ENCODE assay signal across 33 cellular contexts in genomic region chr4:73170518-73171198, GRCh38.
DNase-seq lines count a peak whose midpoint lies in the region; ATAC-seq, FAIRE-seq and TF ChIP-seq lines count a peak whose summit lies in the region.
"Had no signal": no experiment of that assay in that cellular context is flagged by ENCODE, and none has a peak within 500 bp of the region (broad histone marks: within the 10 kb centered on the region; RNA-seq: fewer than 3 reads in every experiment).

No MANE protein-coding gene starts in this region.

- FAIRE-seq in HepG2 (lab: Jason Lieb, UNC) (no peak), astrocyte (lab: Jason Lieb, UNC) (no peak)
- FAIRE-seq: GM12892 had no signal

- H3K9me3 ChIP-seq in HepG2 (ENCODE audit: low read length) (no peaks in the 10 kb centered on the region), right lobe of liver (no peaks in the 10 kb centered on the region), astrocyte (ENCODE audit: insufficient read depth, low read depth, low read length) (no peaks in the 10 kb centered on the region)
- H3K9me3 ChIP-seq: colonic mucosa, neutrophil had no signal

- H3K79me2 ChIP-seq in HepG2 (ENCODE audit: insufficient read depth, low read length): peaks cover 40% of the 10 kb centered on the region
- H3K79me2 ChIP-seq in astrocyte (ENCODE audit: insufficient read depth, low read length): peaks cover 88% of the 10 kb centered on the region

- peaks cover 23 to 91% of the 10 kb centered on the region in 2 experiments for H3K36me3 ChIP-seq in HepG2 (replicated peaks in 1 of 2; ENCODE audit: control insufficient read depth in 1 of 2, insufficient read depth in 2 of 2, low read length in 2 of 2)
- peaks cover 0 to 7% (median 4%) of the 10 kb centered on the region in 4 donors for H3K36me3 ChIP-seq in right lobe of liver
- H3K36me3 ChIP-seq in astrocyte (ENCODE audit: insufficient read depth, low read length): peaks cover 18% of the 10 kb centered on the region
- H3K36me3 ChIP-seq: colonic mucosa had no signal

- WGBS in HepG2 (ENCODE audit: low lambda C conversion rate): 100% methylated on average over 7 of the region's 7 CpGs
- 100% methylated on average over 3 of the region's 7 CpGs for WGBS in right lobe of liver (ENCODE audit: insufficient coverage, low coverage, low lambda C conversion rate, missing lambda C conversion rate)

- H3K4me3 ChIP-seq in HepG2 (replicated peaks in 1 of 3; ENCODE audit: insufficient read depth in 1 of 3, low read depth in 2 of 3, low read length in 3 of 3) (no peak overlapping the region), right lobe of liver (no peak overlapping the region), astrocyte (ENCODE audit: insufficient read depth, low read depth, low read length) (no peak overlapping the region)
- H3K4me3 ChIP-seq: colonic mucosa, upper lobe of left lung had no signal

- POLR2A ChIA-PET in HepG2 (lab: Yijun Ruan, JAX) (no interaction called here), HEK293T (lab: Yijun Ruan, JAX) (no interaction called here)

- H3K27me3 ChIP-seq in HepG2 (ENCODE audit: control insufficient read depth in 1 of 2, insufficient read depth in 2 of 2, low read length in 2 of 2) (no peaks in the 10 kb centered on the region), right lobe of liver (no peaks in the 10 kb centered on the region), astrocyte (ENCODE audit: insufficient read depth, low read length) (no peaks in the 10 kb centered on the region)
- H3K27me3 ChIP-seq: colonic mucosa, neutrophil, upper lobe of left lung had no signal

- H3K4me2 ChIP-seq in HepG2 (ENCODE audit: low read depth, low read length) (no peak overlapping the region), astrocyte (ENCODE audit: low read length) (no peak overlapping the region)
- H3K4me2 ChIP-seq: KMS-11 had no signal

- intact Hi-C loops in HepG2 (cut with micrococcal nuclease; ENCODE audit: unreplicated experiment): no loop called here
- intact Hi-C loops in right lobe of liver (cut with DNase I): no loop called here

- no TSS peak for BruUV-seq in HepG2 (replicated peaks; lab: Mats Ljungman, UMichigan)

- ATAC-seq in HepG2 (peak; percentile 25; the same call in 2 of the 3 replicates), right lobe of liver (no peak), left lobe of liver (peak; percentile 20)
- ATAC-seq: activated CD4-positive, alpha-beta T cell treated with anti-CD3 and anti-CD28 coated beads for 36 hours; activated CD8-positive, alpha-beta T cell treated with anti-CD3 and anti-CD28 coated beads for 36 hours; activated naive CD4-positive, alpha-beta T cell treated with anti-CD3 and anti-CD28 coated beads, Interleukin-2, amount 50 U/mL, for 72 hours; activated T-helper 17 cell treated with anti-CD3 and anti-CD28 coated beads, Interleukin-2, amount 50 U/mL, for 72 hours; Panc1; sciatic nerve had no signal

- TF ChIP-seq CTCF in HepG2 (CRISPR knock-in tag; IDR thresholded peaks at IDR 0.05) (no peak), right lobe of liver (IDR thresholded peaks at IDR 0.05) (no peak), astrocyte (IDR thresholded peaks at IDR 0.05; ENCODE audit: insufficient read depth, low read depth, low read length) (no peak)

- peaks cover 29% of the 10 kb centered on the region for H3K36me3 Mint-ChIP-seq in astrocyte (ENCODE audit: low read depth, unreplicated experiment)

- H3K27me3 Mint-ChIP-seq in astrocyte (ENCODE audit: low read depth, unreplicated experiment): no peaks in the 10 kb centered on the region
- H3K27me3 Mint-ChIP-seq: activated CD4-positive, alpha-beta T cell treated with anti-CD3 and anti-CD28 coated beads for 36 hours; activated CD8-positive, alpha-beta T cell treated with anti-CD3 and anti-CD28 coated beads for 36 hours; activated T-helper 17 cell treated with anti-CD3 and anti-CD28 coated beads, Interleukin-2, amount 50 U/mL, for 72 hours; CD8-positive, alpha-beta memory T cell had no signal

- DNase-seq in HepG2 (ENCODE audit: low spot score) (no peak), right lobe of liver (no peak), astrocyte (ENCODE audit: low read depth) (no peak), left lobe of liver (ENCODE audit: low spot score) (no peak), HEK293T (ENCODE audit: extremely low spot score) (no peak), NCI-H1436 (lab: John Stamatoyannopoulos, UW) (no peak)
- no peak for DNase-seq in stimulated activated CD4-positive, alpha-beta T cell treated with anti-CD3 and anti-CD28 coated beads, Interleukin-2, amount 100 ng/mL, for 48 hours
- DNase-seq: activated CD4-positive, alpha-beta T cell treated with anti-CD3 and anti-CD28 coated beads for 36 hours; activated CD8-positive, alpha-beta memory T cell treated with anti-CD3 and anti-CD28 coated beads, Interleukin-2, amount 50 U/mL, for 48 hours; activated CD8-positive, alpha-beta T cell treated with anti-CD3 and anti-CD28 coated beads for 36 hours; amygdala; CD8-positive, alpha-beta memory T cell; colonic mucosa; effector CD8-positive, alpha-beta T cell; erythroblast; H7; NCI-H1417; NCI-H2029 treated with DMSO at 0.1 percent for 48 hours; NCI-H2227 treated with DMSO at 0.1 percent for 48 hours; NCI-H526 treated with DMSO at 0.1 percent for 48 hours; posterior cingulate gyrus; Right ventricle myocardium superior; stimulated activated CD4-positive, alpha-beta T cell treated with anti-CD3 and anti-CD28 coated beads, Interleukin-12 subunit alpha, Interleukin-12 subunit beta, amount 100 ng/mL, for 4 hours; stimulated activated CD4-positive, alpha-beta T cell treated with anti-CD3 and anti-CD28 coated beads, Interleukin-4, amount 100 ng/mL, for 1 hour; upper lobe of left lung had no signal

- CTCF ChIA-PET in HepG2 (lab: Yijun Ruan, JAX; ENCODE audit: low intra/inter-chr PET ratio, low total read pairs) (no interaction called here), HEK293T (lab: Yijun Ruan, JAX) (no interaction called here)

- no peak for TF ChIP-seq POLR2A in HepG2 (IDR thresholded peaks at IDR 0.05; ENCODE audit: insufficient read depth in 1 of 2, low read depth in 2 of 2, low read length in 2 of 2)
- no peak for TF ChIP-seq POLR2A in right lobe of liver (IDR thresholded peaks at IDR 0.05)

- H4K20me1 ChIP-seq in HepG2 (ENCODE audit: insufficient read depth, low read length) (peaks cover 3% of the 10 kb centered on the region), astrocyte (ENCODE audit: insufficient read depth, low read length) (peaks cover 71% of the 10 kb centered on the region)

- H3K4me1 ChIP-seq in HepG2 (ENCODE audit: insufficient read depth, low read length): no peaks in the 10 kb centered on the region
- no peaks in the 10 kb centered on the region for H3K4me1 ChIP-seq in right lobe of liver
- H3K4me1 ChIP-seq in astrocyte (ENCODE audit: insufficient read depth, low read length): no peaks in the 10 kb centered on the region
- H3K4me1 ChIP-seq: colonic mucosa, upper lobe of left lung had no signal

- no peak overlapping the region for H2AFZ ChIP-seq in HepG2 (ENCODE audit: low read length)
- no peak overlapping the region for H2AFZ ChIP-seq in astrocyte (ENCODE audit: low read depth, low read length)

- TF ChIP-seq RAD21 in HepG2 (CRISPR knock-in tag; IDR thresholded peaks at IDR 0.05): no peak

- H3K27ac ChIP-seq in HepG2 (ENCODE audit: extremely low read length, insufficient read depth, low read length) (no peak overlapping the region), right lobe of liver (no peak overlapping the region), astrocyte (ENCODE audit: low read depth, low read length) (no peak overlapping the region)
- H3K27ac ChIP-seq: colonic mucosa, KMS-11, neutrophil, upper lobe of left lung had no signal

- peaks cover 4% of the 10 kb centered on the region for H3K9me3 Mint-ChIP-seq in astrocyte (ENCODE audit: unreplicated experiment)

- H3K9ac ChIP-seq in HepG2 (ENCODE audit: insufficient read depth, low read depth, low read length) (no peak overlapping the region), astrocyte (ENCODE audit: low read length) (no peak overlapping the region)
- H3K9ac ChIP-seq: KMS-11 had no signal

- peak overlapping the region; percentile 36 for H3K27ac Mint-ChIP-seq in astrocyte (ENCODE audit: unreplicated experiment)
- H3K27ac Mint-ChIP-seq: activated CD8-positive, alpha-beta T cell treated with anti-CD3 and anti-CD28 coated beads for 36 hours; mesothelial cell of epicardium had no signal

- H3K4me3 Mint-ChIP-seq in astrocyte (ENCODE audit: unreplicated experiment): no peak overlapping the region
- H3K4me3 Mint-ChIP-seq: activated CD4-positive, alpha-beta T cell treated with anti-CD3 and anti-CD28 coated beads for 36 hours; activated CD8-positive, alpha-beta T cell treated with anti-CD3 and anti-CD28 coated beads for 36 hours; activated T-helper 17 cell treated with anti-CD3 and anti-CD28 coated beads, Interleukin-2, amount 50 U/mL, for 72 hours; CD8-positive, alpha-beta memory T cell; mesothelial cell of epicardium had no signal

- H3K4me1 Mint-ChIP-seq in astrocyte (ENCODE audit: low read depth, unreplicated experiment): peaks cover 13% of the 10 kb centered on the region
- H3K4me1 Mint-ChIP-seq: mesothelial cell of epicardium had no signal

- TF ChIP-seq EP300 in HepG2 (IDR thresholded peaks at IDR 0.05; ENCODE audit: low read depth in 2 of 2, low read length in 2 of 2): no peak
- TF ChIP-seq EP300 in HepG2 (CRISPR knock-in tag; IDR thresholded peaks at IDR 0.05; ENCODE audit: borderline replicate concordance): no peak

- in situ Hi-C loops in HepG2 (cut with HindIII; ENCODE audit: extremely low pct_ligation_motif_present, low pct_unique_long_range_greater_than_20kb): no loop called here

TF ChIP-seq in HepG2, 621 proteins besides CTCF, POLR2A, EP300 and RAD21 (continues in another document):
- no peak for TF ChIP-seq RFX3 (CRISPR knock-in tag; IDR thresholded peaks at IDR 0.05)

TF ChIP-seq in HEK293T, 16 proteins besides CTCF, POLR2A, EP300 and RAD21:
- TF ChIP-seq BHLHE40 (IDR thresholded peaks at IDR 0.05; ENCODE audit: borderline replicate concordance): no peak
- TF ChIP-seq PKNOX1 (IDR thresholded peaks at IDR 0.05): no peak
- TF ChIP-seq HDGF (IDR thresholded peaks at IDR 0.05; ENCODE audit: borderline replicate concordance): no peak
- TF ChIP-seq L3MBTL2 (conservative IDR thresholded peaks at IDR 0.05): no peak
- TF ChIP-seq SUZ12 (IDR thresholded peaks at IDR 0.05): no peak
- TF ChIP-seq LEF1 (IDR thresholded peaks at IDR 0.05; ENCODE audit: borderline replicate concordance): no peak
- TF ChIP-seq ELF4 (IDR thresholded peaks at IDR 0.05): no peak
- TF ChIP-seq FOXA1 (IDR thresholded peaks at IDR 0.05): no peak

Comparison
In these comparisons a context has a peak if more than half of its experiments do, and no peak if none do; other contexts are left out.
1. ATAC-seq: peak in HepG2 (single experiment) and left lobe of liver (single experiment); none in right lobe of liver (0 of 4).